9 cellular contexts compared by ENCODE assay signal in the genomic region with DNA sequence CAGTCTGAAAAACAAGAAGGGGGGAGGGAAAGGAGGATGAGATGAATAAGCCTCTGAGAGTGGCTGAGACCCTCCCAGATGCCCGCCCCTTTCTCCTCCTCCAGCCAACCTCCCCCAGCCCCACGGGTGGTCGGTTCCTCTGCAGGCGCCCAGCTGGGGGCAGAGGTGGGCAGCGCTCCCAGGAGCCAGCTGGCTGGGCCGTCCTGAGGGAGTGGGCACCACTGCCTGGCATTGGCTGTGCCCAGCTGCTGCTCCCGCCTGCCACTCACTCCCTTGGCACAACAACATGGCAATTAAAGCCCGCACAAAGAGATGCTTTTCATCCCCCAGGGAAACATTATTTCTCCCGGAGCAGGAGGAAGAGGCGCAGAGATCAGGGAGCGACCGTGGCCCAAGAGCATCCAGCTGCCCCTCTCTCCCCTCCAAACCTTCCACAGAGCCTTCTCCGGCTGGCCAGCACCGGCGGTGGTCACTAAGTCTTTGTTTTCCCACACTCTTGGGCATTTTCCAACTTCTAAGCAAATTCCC.
A peak's percentile ranks its signal among the peaks of the same experiment; 100 is the strongest.
DNase-seq lines count a peak whose midpoint lies in the region; ATAC-seq and TF ChIP-seq lines count a peak whose summit lies in the region.
"Had no signal": no experiment of that assay in that cellular context is flagged by ENCODE, and none has a peak within 500 bp of the region (broad histone marks: within the 10 kb centered on the region; RNA-seq: fewer than 3 reads in every experiment).

No MANE protein-coding gene starts in this region.

- intact Hi-C loops in sigmoid colon (cut with DNase I): no loop called here

- no peaks in the 10 kb centered on the region for H3K9me3 Mint-ChIP-seq in stimulated activated naive CD8-positive, alpha-beta T cell treated with anti-CD3 and anti-CD28 coated beads, Interleukin-15, amount 100 ng/mL, for 72 hours

- 61% methylated on average over 10 of the region's 15 CpGs for WGBS in SK-N-SH (ENCODE audit: low lambda C conversion rate)
- 64 to 66% methylated on average over 15 of the region's 15 CpGs for WGBS in sigmoid colon, 2 donors

- CTCF ChIA-PET in SK-N-SH (lab: Yijun Ruan, JAX): interaction anchor here (0.7 to 0.9 kb wide), 4 partner anchors 17 to 162 kb away, joined by 3 to 4 read pairs (median 3); no protein-coding TSS in a partner anchor

- H3K36me3 ChIP-seq in HUES48 (ENCODE audit: control insufficient read depth, insufficient read depth, low read length): peaks cover 31% of the 10 kb centered on the region
- H3K36me3 ChIP-seq in SK-N-SH (replicated peaks in 1 of 2; ENCODE audit: control insufficient read depth in 1 of 2, insufficient read depth in 2 of 2, low read length in 1 of 2): no peaks in the 10 kb centered on the region
- peaks cover 13% of the 10 kb centered on the region for H3K36me3 ChIP-seq in right atrium auricular region
- no peaks in the 10 kb centered on the region for H3K36me3 ChIP-seq in sigmoid colon
- H3K36me3 ChIP-seq: prostate gland had no signal

- no peaks in the 10 kb centered on the region for H3K9me2 ChIP-seq in SK-N-SH

- POLR2A ChIA-PET in SK-N-SH (lab: Yijun Ruan, JAX): interaction anchor here (1.1 kb wide), 1 partner anchor 12 kb away, joined by 3 read pairs; no protein-coding TSS in a partner anchor

- no peak overlapping the region for H3K9ac ChIP-seq in HUES48 (ENCODE audit: low read depth, low read length)
- H3K9ac ChIP-seq in SK-N-SH: no peak overlapping the region

- H3K79me2 ChIP-seq in SK-N-SH (ENCODE audit: insufficient read depth): no peaks in the 10 kb centered on the region

- no peak for TF ChIP-seq POLR2A in sigmoid colon (IDR thresholded peaks at IDR 0.05)

- H3K4me3 Mint-ChIP-seq in stimulated activated naive CD8-positive, alpha-beta T cell treated with anti-CD3 and anti-CD28 coated beads, Interleukin-15, amount 100 ng/mL, for 72 hours: no peak overlapping the region

- H3K9me3 ChIP-seq in HUES48 (ENCODE audit: control insufficient read depth, insufficient read depth, low read length) (no peaks in the 10 kb centered on the region), SK-N-SH (no peaks in the 10 kb centered on the region), right atrium auricular region (no peaks in the 10 kb centered on the region), sigmoid colon (no peaks in the 10 kb centered on the region)
- H3K9me3 ChIP-seq: prostate gland had no signal

- no peaks in the 10 kb centered on the region for H4K20me1 ChIP-seq in SK-N-SH (ENCODE audit: insufficient read depth)

- no peak for TF ChIP-seq CTCF in SK-N-SH (IDR thresholded peaks at IDR 0.05)
- no peak for TF ChIP-seq CTCF in right atrium auricular region (IDR thresholded peaks at IDR 0.05)
- TF ChIP-seq CTCF in sigmoid colon (IDR thresholded peaks at IDR 0.05): no peak

- no peak overlapping the region; the same call in 1 of the 2 replicates for H3K4me2 ChIP-seq in SK-N-SH

- H3K4me3 ChIP-seq in HUES48 (ENCODE audit: low read depth, low read length) (no peak overlapping the region), SK-N-SH (ENCODE audit: low read depth in 2 of 2, low read length in 1 of 2) (no peak overlapping the region), right atrium auricular region (no peak overlapping the region), sigmoid colon (no peak overlapping the region)
- H3K4me3 ChIP-seq: prostate gland had no signal

- H3K27me3 ChIP-seq in HUES48 (ENCODE audit: control insufficient read depth, insufficient read depth, low read length): no peaks in the 10 kb centered on the region
- no peaks in the 10 kb centered on the region for H3K27me3 ChIP-seq in SK-N-SH (ENCODE audit: insufficient read depth)
- no peaks in the 10 kb centered on the region for H3K27me3 ChIP-seq in right atrium auricular region
- H3K27me3 ChIP-seq in sigmoid colon: no peaks in the 10 kb centered on the region

- no peak for TF ChIP-seq EP300 in SK-N-SH (IDR thresholded peaks at IDR 0.05; ENCODE audit: borderline replicate concordance in 1 of 2, low read depth in 1 of 2, low read length in 1 of 2)
- TF ChIP-seq EP300 in sigmoid colon (IDR thresholded peaks at IDR 0.05): no peak

- H3F3A ChIP-seq in SK-N-SH (replicated peaks; ENCODE audit: insufficient read depth): peaks cover 18% of the 10 kb centered on the region

- no peak for ATAC-seq in GM19395 (IDR thresholded peaks at IDR 0.05; ENCODE audit: unreplicated experiment)
- ATAC-seq in stimulated activated naive CD8-positive, alpha-beta T cell treated with anti-CD3 and anti-CD28 coated beads, Interleukin-15, amount 100 ng/mL, for 72 hours: no peak

- peak; percentile 33 for TF ChIP-seq RAD21 in SK-N-SH (IDR thresholded peaks at IDR 0.05; ENCODE audit: low read length)

- H3K4me1 ChIP-seq in HUES48 (ENCODE audit: control insufficient read depth, insufficient read depth, low read length) (peaks cover 18% of the 10 kb centered on the region), SK-N-SH (ENCODE audit: control insufficient read depth in 1 of 2, insufficient read depth in 2 of 2, low read depth in 1 of 2, low read length in 1 of 2) (peaks cover 10 to 21% of the 10 kb centered on the region in 2 experiments; a peak in 3 of 4 replicates), right atrium auricular region (peaks cover 0 to 9% of the 10 kb centered on the region in 2 donors), sigmoid colon (no peaks in the 10 kb centered on the region)
- H3K4me1 ChIP-seq: prostate gland had no signal

- no peak overlapping the region for H2AFZ ChIP-seq in SK-N-SH (ENCODE audit: low read depth)

- peaks cover 21% of the 10 kb centered on the region for H3K4me1 Mint-ChIP-seq in stimulated activated naive CD8-positive, alpha-beta T cell treated with anti-CD3 and anti-CD28 coated beads, Interleukin-15, amount 100 ng/mL, for 72 hours

- H3K27me3 Mint-ChIP-seq in stimulated activated naive CD8-positive, alpha-beta T cell treated with anti-CD3 and anti-CD28 coated beads, Interleukin-15, amount 100 ng/mL, for 72 hours: no peaks in the 10 kb centered on the region

- H3K27ac ChIP-seq in HUES48 (ENCODE audit: low read depth, low read length) (peak overlapping the region; percentile 87), SK-N-SH (ENCODE audit: low read depth in 2 of 2, low read length in 1 of 2) (peak overlapping the region in 1 of 2 experiments; percentile 18; a peak in 2 of 4 replicates), right atrium auricular region (peak overlapping the region; percentile 42 to 48), sigmoid colon (peak overlapping the region; percentile 30 to 59 (median 50))
- H3K27ac ChIP-seq: prostate gland had no signal

- H3K27ac Mint-ChIP-seq in stimulated activated naive CD8-positive, alpha-beta T cell treated with anti-CD3 and anti-CD28 coated beads, Interleukin-15, amount 100 ng/mL, for 72 hours: no peak overlapping the region

- peak; percentile 92 for DNase-seq in SK-N-SH
- DNase-seq in right atrium auricular region (ENCODE audit: low spot score): no peak
- DNase-seq in sigmoid colon: peak; percentile 71
- DNase-seq in cortex of kidney (lab: John Stamatoyannopoulos, UW): no peak
- DNase-seq in activated naive CD4-positive, alpha-beta T cell treated with anti-CD3 and anti-CD28 coated beads, Interleukin-2, amount 50 U/mL, for 16 hours: no peak
- no peak for DNase-seq in stimulated activated naive CD8-positive, alpha-beta T cell treated with anti-CD3 and anti-CD28 coated beads, Interleukin-15, amount 100 ng/mL, for 72 hours

TF ChIP-seq in SK-N-SH, 30 proteins besides CTCF, POLR2A, EP300 and RAD21:
- TF ChIP-seq NRF1 (IDR thresholded peaks at IDR 0.05; ENCODE audit: low read depth, low read length) (no peak), MEF2A (IDR thresholded peaks at IDR 0.05; ENCODE audit: borderline replicate concordance, low read depth) (no peak), NFIC (IDR thresholded peaks at IDR 0.05; ENCODE audit: borderline replicate concordance) (0 out of 2 replicates have a peak, but pooled peaks have one; percentile 24), PBX3 (IDR thresholded peaks at IDR 0.05) (peak; percentile 64), USF1 (IDR thresholded peaks at IDR 0.05; ENCODE audit: borderline replicate concordance, low read depth) (no peak), YY1 (IDR thresholded peaks at IDR 0.05; ENCODE audit: low read depth) (no peak), SMC3 (IDR thresholded peaks at IDR 0.05; ENCODE audit: low read depth, low read length) (peak; percentile 31; the same call in 1 of the 2 replicates)
TF ChIP-seq in SK-N-SH: peak in this region for 3.

Comparison
In these comparisons a context has a peak if more than half of its experiments do, and no peak if none do; other contexts are left out.
1. DNase-seq: peak in SK-N-SH (single experiment) and sigmoid colon (single experiment); none in right atrium auricular region (single experiment), cortex of kidney (single experiment), activated naive CD4-positive, alpha-beta T cell treated with anti-CD3 and anti-CD28 coated beads, Interleukin-2, amount 50 U/mL, for 16 hours (single experiment) and stimulated activated naive CD8-positive, alpha-beta T cell treated with anti-CD3 and anti-CD28 coated beads, Interleukin-15, amount 100 ng/mL, for 72 hours (0 of 2).